ENCODE assay signal across 18 cellular contexts in genomic region chr9:105360344-105360743, GRCh38.
A peak's percentile ranks its signal among the peaks of the same experiment; 100 is the strongest.
DNase-seq lines count a peak whose midpoint lies in the region; ATAC-seq, FAIRE-seq and TF ChIP-seq lines count a peak whose summit lies in the region.
"Had no signal": no experiment of that assay in that cellular context is flagged by ENCODE, and none has a peak within 500 bp of the region (broad histone marks: within the 10 kb centered on the region; RNA-seq: fewer than 3 reads in every experiment).

No MANE protein-coding gene starts in this region.

- no peak for DNase-seq in activated naive CD8-positive, alpha-beta T cell treated with anti-CD3 and anti-CD28 coated beads, Interleukin-2, amount 10 ng/mL, durations not matched to agents 7 days and 5 days
- DNase-seq in activated naive CD8-positive, alpha-beta T cell treated with anti-CD3 and anti-CD28 coated beads for 36 hours: no peak
- DNase-seq in SK-MEL-5 (ENCODE audit: low read depth, low spot score): peak; percentile 42
- DNase-seq in dorsolateral prefrontal cortex: no peak
- peak; percentile 9 for DNase-seq in renal cortical epithelial cell (ENCODE audit: low read depth)
- DNase-seq in mesenteric fat pad (ENCODE audit: low spot score): no peak
- DNase-seq in GM19239 (ENCODE audit: insufficient read length, low spot score): no peak
- DNase-seq: KBM-7, NCI-H2081 had no signal

- in situ Hi-C loops in SK-MEL-5 (cut with HindIII; ENCODE audit: low pct_unique_long_range_greater_than_20kb, low sequenced_read_pairs): no loop called here

- peaks cover 23% of the 10 kb centered on the region for H3K36me3 Mint-ChIP-seq in activated naive CD8-positive, alpha-beta T cell treated with anti-CD3 and anti-CD28 coated beads, Interleukin-2, amount 10 ng/mL, durations not matched to agents 7 days and 5 days
- H3K36me3 Mint-ChIP-seq in activated naive CD8-positive, alpha-beta T cell treated with anti-CD3 and anti-CD28 coated beads for 36 hours: peaks cover 4% of the 10 kb centered on the region

- FAIRE-seq in GM19239 (lab: Jason Lieb, UNC): no peak
- FAIRE-seq: A549 had no signal

- intact Hi-C loops in dorsolateral prefrontal cortex (cut with DNase I): no loop called here

- TF ChIP-seq CTCF in dorsolateral prefrontal cortex (IDR thresholded peaks at IDR 0.05 in 54 of 56, conservative IDR thresholded peaks at IDR 0.05 in 2 of 56; ENCODE audit: low read depth in 1 of 56, partially characterized antibody in 56 of 56): no peak

- H3K9me3 Mint-ChIP-seq in activated naive CD8-positive, alpha-beta T cell treated with anti-CD3 and anti-CD28 coated beads, Interleukin-2, amount 10 ng/mL, durations not matched to agents 7 days and 5 days: no peaks in the 10 kb centered on the region
- H3K9me3 Mint-ChIP-seq in activated naive CD8-positive, alpha-beta T cell treated with anti-CD3 and anti-CD28 coated beads for 36 hours: no peaks in the 10 kb centered on the region
- H3K9me3 Mint-ChIP-seq: activated naive CD4-positive, alpha-beta T cell treated with anti-CD3 and anti-CD28 coated beads, Interleukin-2, amount 50 U/mL, for 24 hours; brain; dendritic cell treated with granulocyte-macrophage colony-stimulating factor and Interleukin-4, amounts not matched to agents 40 ng/mL and 50 ng/mL, for 4 days; T-helper 1 cell treated with Interleukin-12 subunit alpha and Interleukin-12 subunit beta and Interleukin-4 antibody, amounts not matched to agents 30 μg/mL and 1 μg/mL, for 36 hours had no signal

- H3K4me1 Mint-ChIP-seq in activated naive CD8-positive, alpha-beta T cell treated with anti-CD3 and anti-CD28 coated beads, Interleukin-2, amount 10 ng/mL, durations not matched to agents 7 days and 5 days: peaks cover 20% of the 10 kb centered on the region
- H3K4me1 Mint-ChIP-seq in activated naive CD8-positive, alpha-beta T cell treated with anti-CD3 and anti-CD28 coated beads for 36 hours: peaks cover 16% of the 10 kb centered on the region
- H3K4me1 Mint-ChIP-seq: brain had no signal

- H3K27ac ChIP-seq in dorsolateral prefrontal cortex: peak overlapping the region in 37 of 59 donors; percentile 3 to 69 (median 52)
- H3K27ac ChIP-seq: A549; BLaER1 treated with 17β-estradiol and CSF1 and Interleukin-3, amounts not matched to agents 10 nM and 100 nM; suprapubic skin had no signal

- no peak overlapping the region for H3K4me3 ChIP-seq in dorsolateral prefrontal cortex
- H3K4me3 ChIP-seq: A549; BLaER1 treated with 17β-estradiol and CSF1 and Interleukin-3, amounts not matched to agents 10 nM and 100 nM; suprapubic skin had no signal

- H3K27me3 ChIP-seq in dorsolateral prefrontal cortex: no peaks in the 10 kb centered on the region
- H3K27me3 ChIP-seq: BLaER1 treated with 17β-estradiol and CSF1 and Interleukin-3, amounts not matched to agents 10 nM and 100 nM; suprapubic skin had no signal

- no peak overlapping the region for H3K27ac Mint-ChIP-seq in activated naive CD8-positive, alpha-beta T cell treated with anti-CD3 and anti-CD28 coated beads, Interleukin-2, amount 10 ng/mL, durations not matched to agents 7 days and 5 days
- no peak overlapping the region for H3K27ac Mint-ChIP-seq in activated naive CD8-positive, alpha-beta T cell treated with anti-CD3 and anti-CD28 coated beads for 36 hours
- H3K27ac Mint-ChIP-seq: activated naive CD4-positive, alpha-beta T cell treated with anti-CD3 and anti-CD28 coated beads, Interleukin-2, amount 50 U/mL, for 24 hours; brain; dendritic cell treated with granulocyte-macrophage colony-stimulating factor and Interleukin-4, amounts not matched to agents 40 ng/mL and 50 ng/mL, for 4 days; T-helper 1 cell treated with Interleukin-12 subunit alpha and Interleukin-12 subunit beta and Interleukin-4 antibody, amounts not matched to agents 30 μg/mL and 1 μg/mL, for 36 hours had no signal

- POLR2A ChIA-PET in activated naive CD8-positive, alpha-beta T cell treated with anti-CD3 and anti-CD28 coated beads, Interleukin-2, amount 10 ng/mL, durations not matched to agents 7 days and 5 days (lab: Charles Lee): interaction anchor here (1.7 kb wide), 1 partner anchor 45 kb away, joined by 7 read pairs; no protein-coding TSS in a partner anchor

- no peaks in the 10 kb centered on the region for H3K27me3 Mint-ChIP-seq in activated naive CD8-positive, alpha-beta T cell treated with anti-CD3 and anti-CD28 coated beads, Interleukin-2, amount 10 ng/mL, durations not matched to agents 7 days and 5 days
- H3K27me3 Mint-ChIP-seq in activated naive CD8-positive, alpha-beta T cell treated with anti-CD3 and anti-CD28 coated beads for 36 hours: no peaks in the 10 kb centered on the region
- H3K27me3 Mint-ChIP-seq: activated naive CD4-positive, alpha-beta T cell treated with anti-CD3 and anti-CD28 coated beads, Interleukin-2, amount 50 U/mL, for 24 hours; brain; dendritic cell treated with granulocyte-macrophage colony-stimulating factor and Interleukin-4, amounts not matched to agents 40 ng/mL and 50 ng/mL, for 4 days had no signal

- peak overlapping the region; percentile 1 for H3K4me3 Mint-ChIP-seq in activated naive CD8-positive, alpha-beta T cell treated with anti-CD3 and anti-CD28 coated beads, Interleukin-2, amount 10 ng/mL, durations not matched to agents 7 days and 5 days
- H3K4me3 Mint-ChIP-seq in activated naive CD8-positive, alpha-beta T cell treated with anti-CD3 and anti-CD28 coated beads for 36 hours: no peak overlapping the region
- H3K4me3 Mint-ChIP-seq: activated naive CD4-positive, alpha-beta T cell treated with anti-CD3 and anti-CD28 coated beads, Interleukin-2, amount 50 U/mL, for 24 hours; brain; dendritic cell treated with granulocyte-macrophage colony-stimulating factor and Interleukin-4, amounts not matched to agents 40 ng/mL and 50 ng/mL, for 4 days; T-helper 1 cell treated with Interleukin-12 subunit alpha and Interleukin-12 subunit beta and Interleukin-4 antibody, amounts not matched to agents 30 μg/mL and 1 μg/mL, for 36 hours had no signal

- ATAC-seq in activated naive CD8-positive, alpha-beta T cell treated with anti-CD3 and anti-CD28 coated beads, Interleukin-2, amount 10 ng/mL, durations not matched to agents 7 days and 5 days (ENCODE audit: low read depth): peak; percentile 24
- ATAC-seq in GM21423 (IDR thresholded peaks at IDR 0.05; ENCODE audit: unreplicated experiment): no peak
- ATAC-seq: left lobe of liver had no signal

Comparison
In these comparisons a context has a peak if more than half of its experiments do, and no peak if none do; other contexts are left out.
1. DNase-seq: peak in SK-MEL-5 (single experiment) and renal cortical epithelial cell (single experiment); none in activated naive CD8-positive, alpha-beta T cell treated with anti-CD3 and anti-CD28 coated beads, Interleukin-2, amount 10 ng/mL, durations not matched to agents 7 days and 5 days (single experiment), activated naive CD8-positive, alpha-beta T cell treated with anti-CD3 and anti-CD28 coated beads for 36 hours (single experiment), dorsolateral prefrontal cortex (0 of 10), mesenteric fat pad (single experiment) and GM19239 (single experiment).